Comparison of ENCODE assay signal across 14 cellular contexts in the genomic region with DNA sequence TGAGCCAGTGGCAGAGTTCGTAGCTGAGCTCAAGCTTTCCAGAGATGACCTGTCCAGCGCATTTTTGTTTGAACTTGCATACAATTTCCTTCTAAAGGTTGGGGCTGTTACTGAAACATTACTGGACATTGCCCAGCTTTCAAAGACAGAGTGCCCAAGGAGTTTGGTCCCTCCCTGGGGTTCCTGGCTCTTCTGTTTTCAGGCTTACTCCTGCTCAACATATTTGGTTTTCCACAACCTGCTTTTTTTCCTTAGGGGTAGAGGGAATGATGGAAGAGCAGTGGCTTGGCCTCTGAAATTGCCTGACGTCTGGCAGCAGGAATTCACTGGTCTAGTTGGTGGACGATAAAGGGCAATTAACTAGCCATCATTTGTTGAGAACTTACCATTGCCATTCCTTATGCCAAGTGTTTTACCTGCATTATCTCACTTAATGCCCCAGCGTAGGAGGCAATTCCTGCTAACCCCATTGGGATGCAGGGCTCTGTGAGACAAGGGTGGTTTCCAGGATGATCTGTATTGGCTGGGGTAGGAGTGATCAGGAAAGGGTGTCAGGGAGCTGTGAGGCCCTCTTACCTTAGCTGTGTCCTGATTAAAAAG. TPM values are rescaled to one million over a fixed set of nuclear protein-coding genes. Genes with fewer than 3 reads are reported as not detected.
DNase-seq lines count a peak whose midpoint lies in the region; ATAC-seq and TF ChIP-seq lines count a peak whose summit lies in the region.
"Had no signal": no experiment of that assay in that cellular context is flagged by ENCODE, and none has a peak within 500 bp of the region (broad histone marks: within the 10 kb centered on the region; RNA-seq: fewer than 3 reads in every experiment).

No MANE protein-coding gene starts in this region.

- H3K36me3 ChIP-seq in Panc1 (ENCODE audit: control insufficient read depth, insufficient read depth, low read length) (peaks cover 3% of the 10 kb centered on the region; the same call in 1 of the 2 replicates), testis (ENCODE audit: low read depth, missing control alignments) (no peaks in the 10 kb centered on the region), lower lobe of right lung (no peaks in the 10 kb centered on the region)
- H3K36me3 ChIP-seq: HAP-1, WERI-Rb-1 had no signal

- H3K9me3 ChIP-seq in Panc1 (ENCODE audit: control insufficient read depth, insufficient read depth, low read depth, low read length) (no peaks in the 10 kb centered on the region), testis (no peaks in the 10 kb centered on the region), lower lobe of right lung (no peaks in the 10 kb centered on the region)
- H3K9me3 ChIP-seq: HAP-1 had no signal

- POLR2A ChIA-PET in Panc1 (lab: Charles Lee), result no interaction called here

- WGBS in testis, 2 donors, result 84 to 88% methylated on average over 5 of the region's 5 CpGs

- in situ Hi-C loops in Panc1 (cut with HindIII; ENCODE audit: low pct_unique_long_range_greater_than_20kb, low sequenced_read_pairs), result no loop called here

- DNase-seq in DMS53 (lab: John Stamatoyannopoulos, UW), result peak; percentile 15
- no peak for DNase-seq in DMS53 treated with DMSO at 0.1 percent for 48 hours (lab: John Stamatoyannopoulos, UW; ENCODE audit: unreplicated experiment)
- DNase-seq in Panc1 (ENCODE audit: low read depth, low spot score), result no peak
- no peak for DNase-seq in mesothelial cell of epicardium (ENCODE audit: low spot score in 2 of 2, unreplicated experiment in 2 of 2)
- DNase-seq in testis, result peak; percentile 10
- no peak for DNase-seq in HFFc6
- no peak for DNase-seq in germinal center (ENCODE audit: low spot score)
- no peak for DNase-seq in lower lobe of right lung
- DNase-seq: activated T-cell treated with anti-CD3 and anti-CD28 coated beads, Interleukin-2, amount 50 U/mL, for 48 hours; DND-41; effector memory CD4-positive, alpha-beta T cell; posterior cingulate gyrus; WERI-Rb-1 had no signal

- H3K36me3 Mint-ChIP-seq in mesothelial cell of epicardium (peaks cover 2% of the 10 kb centered on the region), HFFc6 (ENCODE audit: low read depth) (peaks cover 11% of the 10 kb centered on the region; the same call in 1 of the 2 replicates)

- no TSS peak for BruUV-seq in Panc1 (replicated peaks; lab: Mats Ljungman, UMichigan)

- intact Hi-C loops in Panc1 (cut with micrococcal nuclease; ENCODE audit: unreplicated experiment) (no loop called here), testis (cut with DNase I; ENCODE audit: low total_unique reads) (no loop called here), lower lobe of right lung (cut with DNase I) (no loop called here)

- H3K27ac ChIP-seq in Panc1 (ENCODE audit: low read length), result peak overlapping the region; percentile 71
- H3K27ac ChIP-seq in testis, result no peak overlapping the region
- H3K27ac ChIP-seq in lower lobe of right lung, result no peak overlapping the region
- H3K27ac ChIP-seq: WERI-Rb-1 had no signal

- H3K4me1 Mint-ChIP-seq in mesothelial cell of epicardium (peaks cover 23% of the 10 kb centered on the region), HFFc6 (ENCODE audit: low read depth) (peaks cover 7% of the 10 kb centered on the region; the same call in 1 of the 2 replicates)

- no peaks in the 10 kb centered on the region for H3K27me3 ChIP-seq in Panc1 (ENCODE audit: control insufficient read depth, insufficient read depth, low read length)
- H3K27me3 ChIP-seq in testis, result no peaks in the 10 kb centered on the region
- H3K27me3 ChIP-seq in lower lobe of right lung (ENCODE audit: low read depth), result no peaks in the 10 kb centered on the region

- H3K4me1 ChIP-seq in Panc1 (ENCODE audit: control insufficient read depth, insufficient read depth, low read length) (peaks cover 22% of the 10 kb centered on the region), testis (no peaks in the 10 kb centered on the region), lower lobe of right lung (peaks cover 12% of the 10 kb centered on the region)
- H3K4me1 ChIP-seq: HAP-1 had no signal

- H3K27ac Mint-ChIP-seq in mesothelial cell of epicardium, result no peak overlapping the region
- H3K27ac Mint-ChIP-seq in HFFc6, result no peak overlapping the region

- H3K4me3 Mint-ChIP-seq in mesothelial cell of epicardium (peak overlapping the region; percentile 65), HFFc6 (no peak overlapping the region)

- H3K4me3 ChIP-seq in Panc1 (ENCODE audit: low read depth in 2 of 2, low read length in 2 of 2) (peak overlapping the region; percentile 44 to 57), testis (no peak overlapping the region), lower lobe of right lung (no peak overlapping the region)
- H3K4me3 ChIP-seq: HAP-1 had no signal

- ATAC-seq in Panc1, result no peak
- no peak for ATAC-seq in lower lobe of right lung

- H3K27me3 Mint-ChIP-seq in mesothelial cell of epicardium (ENCODE audit: low read depth) (peaks cover 15% of the 10 kb centered on the region), HFFc6 (ENCODE audit: insufficient read depth) (peaks cover 8% of the 10 kb centered on the region)

- H3K9me3 Mint-ChIP-seq in mesothelial cell of epicardium (peaks cover 15% of the 10 kb centered on the region), HFFc6 (no peaks in the 10 kb centered on the region; the same call in 1 of the 2 replicates)

- CTCF ChIA-PET in Panc1 (lab: Charles Lee), result no interaction called here

- TF ChIP-seq CTCF in Panc1 (IDR thresholded peaks at IDR 0.05) (no peak), mesothelial cell of epicardium (IDR thresholded peaks at IDR 0.05; ENCODE audit: unreplicated experiment) (no peak), testis (IDR thresholded peaks at IDR 0.05) (no peak), HFFc6 (IDR thresholded peaks at IDR 0.05) (no peak), lower lobe of right lung (IDR thresholded peaks at IDR 0.05) (no peak)

- no peak for TF ChIP-seq POLR2A in testis (IDR thresholded peaks at IDR 0.05)

RNA-seq across cellular contexts. Expression of a gene that starts 1.2 kb away (rescaled TPM):
- total RNA-seq in Panc1 (2021; ENCODE audit: unreplicated experiment) (15.1 TPM), mesothelial cell of epicardium (24.9 to 26.6 TPM (median 26.3 TPM) in 3 replicates), testis (100 to 1,000 TPM; 119 to 125 TPM), lower lobe of right lung (66.2 TPM)
- polyA plus RNA-seq in Panc1 (2012; ENCODE audit: insufficient read length), result 12.4 TPM
- 84.8 TPM for polyA plus RNA-seq in testis (ENCODE audit: insufficient read depth, low read depth, low replicate concordance)
- 10 to 100 TPM; 49.7 to 57.0 (median 52.5) TPM for total RNA-seq in HFFc6 (2021; fragmentation: NEBNext Ultra II Directional; extraction: Animal tissue kit (Norgen Biotek cat#: 25700))

RNA-seq across cellular contexts. Expression of a gene that starts 54.2 kb away (rescaled TPM):
- total RNA-seq in Panc1 (2021; ENCODE audit: unreplicated experiment), result 1.2 TPM
- polyA plus RNA-seq in Panc1 (2012; ENCODE audit: insufficient read length), result 1.1 TPM
- 0.64 to 0.95 TPM (median 0.72 TPM) in 3 replicates for total RNA-seq in mesothelial cell of epicardium
- 10 to 100 TPM; 41.7 to 71.3 TPM for total RNA-seq in testis
- 109 TPM for polyA plus RNA-seq in testis (ENCODE audit: insufficient read depth, low read depth, low replicate concordance)
- under 1 TPM; 0.27 to 0.73 (median 0.38) TPM for total RNA-seq in HFFc6 (2021; fragmentation: NEBNext Ultra II Directional; extraction: Animal tissue kit (Norgen Biotek cat#: 25700))
- 0.35 TPM for total RNA-seq in lower lobe of right lung

RNA-seq across cellular contexts. Expression of a gene that starts 54.3 kb away (rescaled TPM):
- total RNA-seq in Panc1 (2021; ENCODE audit: unreplicated experiment) (48.5 TPM), mesothelial cell of epicardium (44.8 to 50.2 TPM (median 49.5 TPM) in 3 replicates), testis (10 to 100 TPM; 76.8 to 93.3 TPM), lower lobe of right lung (29.7 TPM)
- 40.1 TPM for polyA plus RNA-seq in Panc1 (2012; ENCODE audit: insufficient read length)
- 87.3 TPM for polyA plus RNA-seq in testis (ENCODE audit: insufficient read depth, low read depth, low replicate concordance)
- total RNA-seq in HFFc6 (2021; fragmentation: NEBNext Ultra II Directional; extraction: Animal tissue kit (Norgen Biotek cat#: 25700)), result 10 to 100 TPM; 33.7 to 43.9 (median 37.9) TPM

Comparison
In these comparisons a context has a peak if more than half of its experiments do, and no peak if none do; other contexts are left out.
1. DNase-seq: peak in DMS53 (single experiment) and testis (single experiment); none in DMS53 treated with DMSO at 0.1 percent for 48 hours (single experiment), Panc1 (single experiment), mesothelial cell of epicardium (0 of 2), HFFc6 (single experiment), germinal center (single experiment) and lower lobe of right lung (single experiment).
2. H3K4me3 ChIP-seq: peak in Panc1 (2 of 2); none in testis (0 of 2) and lower lobe of right lung (single experiment).
3. RNA of a gene that starts 54.2 kb away (total RNA-seq): 41.7 to 71.3 TPM in testis; 1.2 TPM in Panc1 (single experiment), 0.64 to 0.95 TPM in mesothelial cell of epicardium, 0.27 to 0.73 TPM in HFFc6 and 0.35 TPM in lower lobe of right lung (single experiment); every median in the first group is over 10 times any median in the second.